8 cellular contexts compared by ENCODE assay signal in genomic region chr4:74934016-74934821, GRCh38. TPM values are rescaled to one million over a fixed set of nuclear protein-coding genes. Genes with fewer than 3 reads are reported as not detected.
DNase-seq lines count a peak whose midpoint lies in the region; ATAC-seq and TF ChIP-seq lines count a peak whose summit lies in the region.

No MANE protein-coding gene starts in this region.

- H3K4me1 Mint-ChIP-seq in natural killer cell treated with Interleukin-12 subunit alpha and Interleukin-12 subunit beta and Interleukin-15 and Interleukin-18, amount 100 ng/mL, for 72 hours (ENCODE audit: low read depth in 2 of 2): peaks cover 2 to 4% of the 10 kb centered on the region in 2 donors
- no peaks in the 10 kb centered on the region for H3K4me1 Mint-ChIP-seq in natural killer cell

- no peaks in the 10 kb centered on the region for H3K9me3 Mint-ChIP-seq in natural killer cell treated with Interleukin-12 subunit alpha and Interleukin-12 subunit beta and Interleukin-15 and Interleukin-18, amount 100 ng/mL, for 72 hours
- peaks cover 0 to 2% of the 10 kb centered on the region in 2 donors for H3K9me3 Mint-ChIP-seq in natural killer cell

- peak overlapping the region; percentile 55 for H3K4me3 Mint-ChIP-seq in natural killer cell treated with Interleukin-12 subunit alpha and Interleukin-12 subunit beta and Interleukin-15 and Interleukin-18, amount 100 ng/mL, for 72 hours
- no peak overlapping the region for H3K4me3 Mint-ChIP-seq in natural killer cell

- H3K27ac ChIP-seq in SK-N-MC (no peak overlapping the region), fibroblast of lung (ENCODE audit: insufficient read depth, low read length) (no peak overlapping the region), mucosa of rectum (ENCODE audit: low read depth in 2 of 2, low read length in 2 of 2) (peak overlapping the region; percentile 84 to 91), aorta (ENCODE audit: low read depth in 1 of 2, low read length in 2 of 2) (peak overlapping the region; percentile 6 to 86)

- intact Hi-C loops in natural killer cell (cut with micrococcal nuclease): no loop called here
- intact Hi-C loops in aorta (cut with DNase I): loop anchor here (5.0 to 10.0 kb wide), 6 partner anchors 57 to 558 kb away; no protein-coding TSS in a partner anchor

- TF ChIP-seq CTCF in natural killer cell (IDR thresholded peaks at IDR 0.05): no peak
- no peak for TF ChIP-seq CTCF in fibroblast of lung (conservative IDR thresholded peaks at IDR 0.05 in 1 of 2, IDR thresholded peaks at IDR 0.05 in 1 of 2; ENCODE audit: low read depth in 1 of 2, low read length in 2 of 2)

- peaks cover 4% of the 10 kb centered on the region for H3K36me3 Mint-ChIP-seq in natural killer cell treated with Interleukin-12 subunit alpha and Interleukin-12 subunit beta and Interleukin-15 and Interleukin-18, amount 100 ng/mL, for 72 hours
- H3K36me3 Mint-ChIP-seq in natural killer cell: peaks cover 5% of the 10 kb centered on the region

- no peaks in the 10 kb centered on the region for H3K9me3 ChIP-seq in SK-N-MC (ENCODE audit: low read depth, low read length)
- H3K9me3 ChIP-seq in fibroblast of lung (ENCODE audit: control insufficient read depth, insufficient read depth, low read depth, low read length): no peaks in the 10 kb centered on the region
- no peaks in the 10 kb centered on the region for H3K9me3 ChIP-seq in mucosa of rectum (ENCODE audit: control insufficient read depth in 2 of 2, low read length in 2 of 2)
- H3K9me3 ChIP-seq in aorta (ENCODE audit: control insufficient read depth, low read length): no peaks in the 10 kb centered on the region

- 0 to 1% methylated on average over 45 of the region's 45 CpGs for WGBS in aorta, 2 donors

- H3K27me3 ChIP-seq in fibroblast of lung (ENCODE audit: control insufficient read depth, insufficient read depth, low read length) (peaks cover 9% of the 10 kb centered on the region), mucosa of rectum (ENCODE audit: control insufficient read depth in 2 of 2, insufficient read depth in 2 of 2, low read length in 2 of 2) (no peaks in the 10 kb centered on the region), aorta (ENCODE audit: control insufficient read depth in 1 of 2, insufficient read depth in 2 of 2, low read length in 1 of 2) (no peaks in the 10 kb centered on the region)

- H3K4me1 ChIP-seq in fibroblast of lung (ENCODE audit: control insufficient read depth, extremely low read depth, insufficient read depth, low read length) (peaks cover 4% of the 10 kb centered on the region), mucosa of rectum (ENCODE audit: control insufficient read depth in 2 of 2, insufficient read depth in 2 of 2, low read length in 2 of 2) (peaks cover 2 to 3% of the 10 kb centered on the region in 2 donors), aorta (ENCODE audit: control insufficient read depth in 1 of 2, insufficient read depth in 2 of 2, low read length in 2 of 2) (peaks cover 0 to 5% of the 10 kb centered on the region in 2 donors)

- no peak for DNase-seq in natural killer cell treated with Interleukin-12 subunit alpha and Interleukin-12 subunit beta and Interleukin-15 and Interleukin-18, amount 100 ng/mL, for 72 hours (ENCODE audit: low spot score)
- DNase-seq in natural killer cell (no peak), SK-N-MC (ENCODE audit: low read depth, low spot score) (no peak), fibroblast of lung (ENCODE audit: low read depth in 2 of 2) (peak; percentile 26 to 47), aorta (peak; percentile 56 to 76), HUDEP-2 (lab: John Stamatoyannopoulos, UW; ENCODE audit: unreplicated experiment in 76 of 76) (no peak), OCI-M2 (lab: John Stamatoyannopoulos, UW; ENCODE audit: unreplicated experiment) (no peak)

- no peak overlapping the region for H3K27ac Mint-ChIP-seq in natural killer cell treated with Interleukin-12 subunit alpha and Interleukin-12 subunit beta and Interleukin-15 and Interleukin-18, amount 100 ng/mL, for 72 hours
- no peak overlapping the region for H3K27ac Mint-ChIP-seq in natural killer cell

- peak overlapping the region; percentile 89 for H3K4me3 ChIP-seq in SK-N-MC
- H3K4me3 ChIP-seq in fibroblast of lung (replicated peaks in 1 of 4; ENCODE audit: control extremely low read depth in 1 of 4, insufficient read depth in 1 of 4, low read depth in 3 of 4, low read length in 4 of 4): peak overlapping the region; percentile 18 to 57 (median 36)
- H3K4me3 ChIP-seq in mucosa of rectum (ENCODE audit: low read length in 2 of 2): peak overlapping the region; percentile 73 to 86
- H3K4me3 ChIP-seq in aorta (ENCODE audit: low read length in 2 of 2): peak overlapping the region; percentile 85 to 93

- no peaks in the 10 kb centered on the region for H4K20me1 ChIP-seq in fibroblast of lung (ENCODE audit: control insufficient read depth, extremely low read depth, insufficient read depth, low read length)

- peaks cover 28 to 39% of the 10 kb centered on the region in 2 donors for H3K27me3 Mint-ChIP-seq in natural killer cell treated with Interleukin-12 subunit alpha and Interleukin-12 subunit beta and Interleukin-15 and Interleukin-18, amount 100 ng/mL, for 72 hours
- peaks cover 42 to 44% of the 10 kb centered on the region in 2 donors for H3K27me3 Mint-ChIP-seq in natural killer cell (ENCODE audit: low read depth in 2 of 2)

- H2AFZ ChIP-seq in fibroblast of lung (ENCODE audit: low read length): peak overlapping the region; percentile 2

- H3K9ac ChIP-seq in SK-N-MC (ENCODE audit: insufficient read length) (peak overlapping the region; percentile 56), fibroblast of lung (ENCODE audit: insufficient read depth, low read length) (no peak overlapping the region), mucosa of rectum (ENCODE audit: low read depth in 1 of 2, low read length in 2 of 2) (peak overlapping the region; percentile 84 to 89)

- no peak for ATAC-seq in natural killer cell treated with Interleukin-12 subunit alpha and Interleukin-12 subunit beta and Interleukin-15 and Interleukin-18, amount 100 ng/mL, for 72 hours
- ATAC-seq in natural killer cell (no peak), aorta (ENCODE audit: low FRiP score) (peak; percentile 54)

- H3K79me2 ChIP-seq in fibroblast of lung (ENCODE audit: control insufficient read depth, insufficient read depth, low read length): no peaks in the 10 kb centered on the region

- peak overlapping the region; percentile 74 for H3K4me2 ChIP-seq in fibroblast of lung (ENCODE audit: extremely low read depth, insufficient read depth, low read length)

- H3K36me3 ChIP-seq in SK-N-MC (ENCODE audit: insufficient read depth, low read length) (no peaks in the 10 kb centered on the region), fibroblast of lung (ENCODE audit: control insufficient read depth, insufficient read depth, low read length) (no peaks in the 10 kb centered on the region), mucosa of rectum (ENCODE audit: control insufficient read depth in 2 of 2, insufficient read depth in 2 of 2, low read length in 2 of 2) (no peaks in the 10 kb centered on the region), aorta (ENCODE audit: control insufficient read depth in 1 of 2, insufficient read depth in 2 of 2, low read length in 1 of 2) (no peaks in the 10 kb centered on the region)

RNA-seq across cellular contexts. Expression of gene PARM1, which starts 1.3 kb away (rescaled TPM):
- under 1 TPM in 1 of 2 donors, not detected in 1; 0.39 TPM for total RNA-seq in natural killer cell treated with Interleukin-12 subunit alpha and Interleukin-12 subunit beta and Interleukin-15 and Interleukin-18, amount 100 ng/mL, for 72 hours
- total RNA-seq in natural killer cell (1 to 10 TPM in 1 of 3 donors, under 1 TPM in 2; 0.14 to 1.4 (median 0.24) TPM), fibroblast of lung (0.77 and 2.0 TPM in 2 replicates), aorta (100 to 1,000 TPM in 1 of 2 donors, 10 to 100 TPM in 1; 48.5 to 202 TPM)
- polyA plus RNA-seq in fibroblast of lung (0.20 and 0.30 TPM in 2 replicates), aorta (100 to 1,000 TPM in 1 of 2 donors, 10 to 100 TPM in 1; 42.6 to 112 TPM)
- polyA plus RNA-seq in fibroblast of lung (2012): 0.16 and 0.62 TPM in 2 replicates
- 0.11 TPM in 1 of 2 replicates, not detected in the other for polyA minus RNA-seq in fibroblast of lung (ENCODE audit: low replicate concordance)

Comparison
In these comparisons a context has a peak if more than half of its experiments do, and no peak if none do; other contexts are left out.
1. DNase-seq: peak in fibroblast of lung (2 of 2) and aorta (2 of 2); none in natural killer cell treated with Interleukin-12 subunit alpha and Interleukin-12 subunit beta and Interleukin-15 and Interleukin-18, amount 100 ng/mL, for 72 hours (single experiment), natural killer cell (single experiment), SK-N-MC (single experiment), HUDEP-2 (0 of 76) and OCI-M2 (single experiment).
2. H3K27ac ChIP-seq: peak in mucosa of rectum (2 of 2) and aorta (2 of 2); none in SK-N-MC (single experiment) and fibroblast of lung (single experiment).
3. H3K4me3 ChIP-seq: peak in every context shown above with its lines; median percentile 89 in SK-N-MC; 89 in aorta; 80 in mucosa of rectum; 36 in fibroblast of lung.
4. RNA of gene PARM1, which starts 1.3 kb away (total RNA-seq): 48.5 to 202 TPM in aorta; 0.77 to 2.0 TPM in fibroblast of lung, 0.39 TPM in natural killer cell treated with Interleukin-12 subunit alpha and Interleukin-12 subunit beta and Interleukin-15 and Interleukin-18, amount 100 ng/mL, for 72 hours and 0.14 to 1.4 TPM in natural killer cell; every median in the first group is over 10 times any median in the second.